In genomic region chr12:80068173-80068572, GRCh38 we compare ENCODE assay signal across 30 cellular contexts. TPM values are rescaled to one million over a fixed set of nuclear protein-coding genes. Genes with fewer than 3 reads are reported as not detected.
DNase-seq lines count a peak whose midpoint lies in the region; ATAC-seq and TF ChIP-seq lines count a peak whose summit lies in the region.
"Had no signal": no experiment of that assay in that cellular context is flagged by ENCODE, and none has a peak within 500 bp of the region (broad histone marks: within the 10 kb centered on the region; RNA-seq: fewer than 3 reads in every experiment).

No MANE protein-coding gene starts in this region.

- peaks cover 10% of the 10 kb centered on the region for H3K9me3 Mint-ChIP-seq in WTC11
- H3K9me3 Mint-ChIP-seq: activated T-cell treated with anti-CD3 and anti-CD28 coated beads, Interleukin-2, amount 50 U/mL, for 24 hours; CD4-positive, alpha-beta T cell; effector memory CD8-positive, alpha-beta T cell had no signal

- WGBS in mesendoderm (ENCODE audit: extremely low coverage, insufficient coverage, low lambda C conversion rate) = no CpG with 5 or more reads among the region's 2 CpGs

- H2BK15ac ChIP-seq in mesendoderm (replicated peaks; ENCODE audit: low read depth) = no peak overlapping the region

- H2BK5ac ChIP-seq in mesendoderm (ENCODE audit: low read length) = no peak overlapping the region

- no peak overlapping the region for H3K4ac ChIP-seq in mesendoderm (ENCODE audit: low read depth, low read length)

- H3K36me3 ChIP-seq in mesendoderm (ENCODE audit: control insufficient read depth, insufficient read depth, low read length) = no peaks in the 10 kb centered on the region
- H3K36me3 ChIP-seq: breast epithelium, colonic mucosa, prostate gland, tibial artery had no signal

- peaks cover 6% of the 10 kb centered on the region for H3K4me1 Mint-ChIP-seq in WTC11
- H3K4me1 Mint-ChIP-seq: stimulated activated naive CD8-positive, alpha-beta T cell treated with anti-CD3 and anti-CD28 coated beads, Interleukin-15, amount 100 ng/mL, for 72 hours had no signal

- TF ChIP-seq CTCF in WTC11 (IDR thresholded peaks at IDR 0.05) = no peak

- no peak overlapping the region for H3K9ac ChIP-seq in mesendoderm (ENCODE audit: low read length)

- CTCF ChIA-PET in WTC11 (lab: Charles Lee) = interaction anchor here (0.6 to 1.5 kb wide), 3 partner anchors 115 to 127 kb away, joined by 3 to 5 read pairs (median 3); no protein-coding TSS in a partner anchor

- H4K8ac ChIP-seq in mesendoderm (ENCODE audit: low read depth, low read length) = no peak overlapping the region

- H3K79me1 ChIP-seq in mesendoderm (ENCODE audit: low read length) = no peaks in the 10 kb centered on the region

- POLR2A ChIA-PET in WTC11 (lab: Charles Lee) = no interaction called here

- H3K56ac ChIP-seq in mesendoderm (ENCODE audit: low read length) = no peak overlapping the region

- H2AK5ac ChIP-seq in mesendoderm (ENCODE audit: low read length) = no peak overlapping the region

- H3K27me3 ChIP-seq in mesendoderm (ENCODE audit: insufficient read depth, low read length, poor library complexity) = no peaks in the 10 kb centered on the region
- H3K27me3 ChIP-seq: breast epithelium, colonic mucosa, hepatocyte, tibial artery had no signal

- no peaks in the 10 kb centered on the region for H3K4me1 ChIP-seq in mesendoderm (ENCODE audit: control insufficient read depth, low read depth, low read length)
- H3K4me1 ChIP-seq: breast epithelium, colonic mucosa, prostate gland, tibial artery had no signal

- in situ Hi-C loops in KBM-7 (cut with MboI; ENCODE audit: low pct_unique_long_range_greater_than_20kb, low sequenced_read_pairs) = no loop called here

- H4K5ac ChIP-seq in mesendoderm (ENCODE audit: low read length) = no peak overlapping the region

- peaks cover 3% of the 10 kb centered on the region; the same call in 1 of the 2 replicates for H3K27me3 Mint-ChIP-seq in WTC11 (ENCODE audit: low read depth)
- H3K27me3 Mint-ChIP-seq: activated T-cell treated with anti-CD3 and anti-CD28 coated beads, Interleukin-2, amount 50 U/mL, for 24 hours; CD4-positive, alpha-beta T cell; stimulated activated naive CD8-positive, alpha-beta T cell treated with anti-CD3 and anti-CD28 coated beads, Interleukin-15, amount 100 ng/mL, for 72 hours had no signal

- H3K23ac ChIP-seq in mesendoderm (ENCODE audit: low read length) = no peak overlapping the region

- H3K36me3 Mint-ChIP-seq in WTC11 = no peaks in the 10 kb centered on the region

- no peak overlapping the region for H3K18ac ChIP-seq in mesendoderm (ENCODE audit: low read length)

- peak overlapping the region; percentile 60 for H3K27ac Mint-ChIP-seq in WTC11
- H3K27ac Mint-ChIP-seq: activated T-cell treated with anti-CD3 and anti-CD28 coated beads, Interleukin-2, amount 50 U/mL, for 24 hours; CD4-positive, alpha-beta T cell; effector memory CD8-positive, alpha-beta T cell; stimulated activated naive CD8-positive, alpha-beta T cell treated with anti-CD3 and anti-CD28 coated beads, Interleukin-15, amount 100 ng/mL, for 72 hours; T-helper 1 cell treated with Interleukin-12 subunit alpha and Interleukin-12 subunit beta and Interleukin-4 antibody, amounts not matched to agents 30 μg/mL and 1 μg/mL, for 36 hours had no signal

- H2BK120ac ChIP-seq in mesendoderm (ENCODE audit: low read depth, low read length) = no peak overlapping the region

- no peaks in the 10 kb centered on the region for H3K79me2 ChIP-seq in mesendoderm (ENCODE audit: control insufficient read depth, insufficient read depth, low read length)
- H3K79me2 ChIP-seq: hepatocyte had no signal

- ATAC-seq in WTC11 (peak; percentile 100), HG03108 (IDR thresholded peaks at IDR 0.05; ENCODE audit: unreplicated experiment) (no peak)
- ATAC-seq: effector memory CD8-positive, alpha-beta T cell; esophagus mucosa; stimulated activated naive CD8-positive, alpha-beta T cell treated with anti-CD3 and anti-CD28 coated beads, Interleukin-15, amount 100 ng/mL, for 72 hours had no signal

- H3K4me2 ChIP-seq in mesendoderm (ENCODE audit: low read length) = no peak overlapping the region
- H3K4me2 ChIP-seq: hepatocyte had no signal

- H3K27ac ChIP-seq in mesendoderm (ENCODE audit: low read depth, low read length) = no peak overlapping the region
- H3K27ac ChIP-seq: 22Rv1, breast epithelium, colonic mucosa, hepatocyte, prostate gland, RWPE1, SK-N-MC, tibial artery had no signal

- DNase-seq in DMS53 (lab: John Stamatoyannopoulos, UW) (peak; percentile 30), DMS53 treated with DMSO at 0.1 percent for 48 hours (lab: John Stamatoyannopoulos, UW; ENCODE audit: unreplicated experiment) (no peak), KBM-7 (peak; percentile 9), WTC11 (ENCODE audit: low spot score) (peak; percentile 63), mesendoderm (peak; percentile 87), medulla oblongata (ENCODE audit: extremely low spot score) (no peak), 8988T (no peak)
- DNase-seq: activated CD4-positive, alpha-beta T cell treated with anti-CD3 and anti-CD28 coated beads for 4 hours; activated CD8-positive, alpha-beta memory T cell treated with anti-CD3 and anti-CD28 coated beads for 24 hours; activated naive CD4-positive, alpha-beta T cell; activated T-cell treated with anti-CD3 and anti-CD28 coated beads, Interleukin-2, amount 50 U/mL, for 24 hours; CD4-positive, alpha-beta T cell; colonic mucosa; effector memory CD8-positive, alpha-beta T cell; kidney glomerular epithelial cell; NCI-H1417; NCI-H510A treated with DMSO at 0.1 percent for 48 hours; stimulated activated CD4-positive, alpha-beta T cell treated with anti-CD3 and anti-CD28 coated beads, Interleukin-15, amount 100 ng/mL, for 24 hours; stimulated activated naive CD8-positive, alpha-beta T cell treated with anti-CD3 and anti-CD28 coated beads, Interleukin-15, amount 100 ng/mL, for 72 hours; tibial artery had no signal

- no peak overlapping the region for H3K4me3 ChIP-seq in mesendoderm (ENCODE audit: low read length)
- H3K4me3 ChIP-seq: breast epithelium, colonic mucosa, hepatocyte, prostate gland, SK-N-MC, tibial artery had no signal

- H3K4me3 Mint-ChIP-seq in WTC11 = no peak overlapping the region
- H3K4me3 Mint-ChIP-seq: activated T-cell treated with anti-CD3 and anti-CD28 coated beads, Interleukin-2, amount 50 U/mL, for 24 hours; CD4-positive, alpha-beta T cell; effector memory CD8-positive, alpha-beta T cell; stimulated activated naive CD8-positive, alpha-beta T cell treated with anti-CD3 and anti-CD28 coated beads, Interleukin-15, amount 100 ng/mL, for 72 hours; T-helper 1 cell treated with Interleukin-12 subunit alpha and Interleukin-12 subunit beta and Interleukin-4 antibody, amounts not matched to agents 30 μg/mL and 1 μg/mL, for 36 hours had no signal

TF ChIP-seq in WTC11, 78 proteins besides CTCF, POLR2A, EP300 and RAD21 (continues in another document):
- no peak for TF ChIP-seq NR2C2 (CRISPR knock-in tag; IDR thresholded peaks at IDR 0.05)
- no peak for TF ChIP-seq MLX (CRISPR knock-in tag; IDR thresholded peaks at IDR 0.05)
- TF ChIP-seq ZNF121 (CRISPR knock-in tag; IDR thresholded peaks at IDR 0.05) = no peak
- 0 out of 2 replicates have a peak, but pooled peaks have one; percentile 18 for TF ChIP-seq USF2 (CRISPR knock-in tag; IDR thresholded peaks at IDR 0.05)
- no peak for TF ChIP-seq TP53 (CRISPR knock-in tag; IDR thresholded peaks at IDR 0.05)
- no peak for TF ChIP-seq KAT7 (CRISPR knock-in tag; IDR thresholded peaks at IDR 0.05; ENCODE audit: borderline replicate concordance)
- no peak for TF ChIP-seq ERG (CRISPR knock-in tag; IDR thresholded peaks at IDR 0.05)
- no peak for TF ChIP-seq IRF2 (CRISPR knock-in tag; IDR thresholded peaks at IDR 0.05; ENCODE audit: borderline replicate concordance, low read depth)

RNA-seq across cellular contexts. Expression of gene OTOGL, which starts 31.2 kb away (rescaled TPM):
- total RNA-seq in WTC11 (2021) = 0.39 to 0.62 TPM (median 0.55 TPM) in 3 replicates
- polyA plus RNA-seq in mesendoderm (2013, experiment 1 of 2) = 0.08 TPM
- polyA plus RNA-seq in mesendoderm (2013, experiment 2 of 2) = 0.08 TPM
- total RNA-seq: CD4-positive, alpha-beta T cell; G401 had no signal
- polyA plus RNA-seq: hepatocyte had no signal

Comparison
In these comparisons a context has a peak if more than half of its experiments do, and no peak if none do; other contexts are left out.
1. DNase-seq: peak in DMS53 (single experiment), KBM-7 (single experiment), WTC11 (single experiment) and mesendoderm (single experiment); none in DMS53 treated with DMSO at 0.1 percent for 48 hours (single experiment), medulla oblongata (single experiment) and 8988T (single experiment).